ENCODE assay signal across 10 cellular contexts in the genomic region with DNA sequence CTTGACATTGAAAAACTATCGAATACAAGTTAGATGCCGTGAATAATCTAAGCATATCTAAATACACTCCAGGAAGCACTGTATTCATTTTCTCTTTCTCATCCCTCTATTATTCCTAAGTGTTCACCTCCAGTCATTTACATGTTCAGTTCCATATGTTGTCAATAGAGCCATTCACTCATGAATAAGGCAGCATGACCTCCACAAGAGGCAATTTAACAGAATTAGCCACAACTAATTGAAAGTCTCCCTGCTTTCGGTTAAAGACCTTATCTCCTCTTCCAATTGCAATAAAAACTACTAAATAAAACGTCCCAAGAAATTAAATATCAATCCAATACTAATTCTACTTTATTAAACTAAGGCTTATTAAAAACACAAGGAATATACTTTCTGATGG. TPM values are rescaled to one million over a fixed set of nuclear protein-coding genes. Genes with fewer than 3 reads are reported as not detected.
A peak's percentile ranks its signal among the peaks of the same experiment; 100 is the strongest.
DNase-seq lines count a peak whose midpoint lies in the region; ATAC-seq, FAIRE-seq and TF ChIP-seq lines count a peak whose summit lies in the region.
"Had no signal": no experiment of that assay in that cellular context is flagged by ENCODE, and none has a peak within 500 bp of the region (broad histone marks: within the 10 kb centered on the region; RNA-seq: fewer than 3 reads in every experiment).

No MANE protein-coding gene starts in this region.

- peaks cover 54% of the 10 kb centered on the region for H3K4me1 Mint-ChIP-seq in neural crest cell

- CTCF ChIA-PET in endothelial cell of umbilical vein (lab: Charles Lee), result interaction anchor here (1.0 to 2.3 kb wide), 6 partner anchors 18 to 474 kb away, joined by 3 to 18 read pairs (median 7); no protein-coding TSS in a partner anchor

- H3K4me3 ChIP-seq in endothelial cell of umbilical vein (replicated peaks in 1 of 3; ENCODE audit: insufficient read depth in 1 of 3, low read depth in 1 of 3, low read length in 3 of 3), result peak overlapping the region; percentile 89 to 99 (median 96)

- H3K9ac ChIP-seq in endothelial cell of umbilical vein (replicated peaks; ENCODE audit: extremely low read depth, insufficient read depth, low read length), result peak overlapping the region; percentile 79

- H3K36me3 Mint-ChIP-seq in neural crest cell (ENCODE audit: low read depth), result peaks cover 4% of the 10 kb centered on the region

- H3K79me2 ChIP-seq in endothelial cell of umbilical vein (ENCODE audit: control insufficient read depth, insufficient read depth, low read length), result peaks cover 68% of the 10 kb centered on the region

- no peak for ATAC-seq in GM21723 (IDR thresholded peaks at IDR 0.05; ENCODE audit: unreplicated experiment)
- ATAC-seq in HG03460 (IDR thresholded peaks at IDR 0.05; ENCODE audit: unreplicated experiment), result no peak

- dilution Hi-C loops in endothelial cell of umbilical vein (cut with MboI; ENCODE audit: extremely low pct_ligation_motif_present, low sequenced_read_pairs), result no loop called here

- no peaks in the 10 kb centered on the region for H3K9me3 Mint-ChIP-seq in neural crest cell

- BruUV-seq in endothelial cell of umbilical vein (replicated peaks; lab: Mats Ljungman, UMichigan), result no TSS peak

- DNase-seq in COLO829 (ENCODE audit: low spot score) (peak; percentile 23), NCI-H345 treated with DMSO at 0.1 percent for 48 hours (lab: John Stamatoyannopoulos, UW; ENCODE audit: unreplicated experiment) (peak; percentile 57), endothelial cell of umbilical vein (ENCODE audit: low read depth, low spot score) (peak; percentile 60), neural crest cell (ENCODE audit: low read depth, low spot score) (no peak), MV-4-11 (lab: John Stamatoyannopoulos, UW) (no peak), GM10266 (ENCODE audit: extremely low spot score) (no peak)
- DNase-seq: activated naive CD8-positive, alpha-beta T cell treated with anti-CD3 and anti-CD28 coated beads for 36 hours; DND-41 had no signal

- peak overlapping the region; percentile 91 for H3K27ac ChIP-seq in endothelial cell of umbilical vein (ENCODE audit: insufficient read depth, low read depth, low read length)

- H3K4me3 Mint-ChIP-seq in neural crest cell, result peak overlapping the region; percentile 87
- H3K4me3 Mint-ChIP-seq: activated naive CD8-positive, alpha-beta T cell treated with anti-CD3 and anti-CD28 coated beads for 36 hours had no signal

- POLR2A ChIA-PET in endothelial cell of umbilical vein (lab: Charles Lee), result interaction anchor here (0.7 kb wide), 1 partner anchor 43 kb away, joined by 3 read pairs; no protein-coding TSS in a partner anchor

- no peak for FAIRE-seq in endothelial cell of umbilical vein (lab: Jason Lieb, UNC)

- H3K9me1 ChIP-seq in endothelial cell of umbilical vein (replicated peaks; ENCODE audit: control insufficient read depth, extremely low read depth, insufficient read depth, low read length), result no peaks in the 10 kb centered on the region

- H3K36me3 ChIP-seq in endothelial cell of umbilical vein (ENCODE audit: control insufficient read depth in 2 of 2, extremely low read depth in 1 of 2, insufficient read depth in 2 of 2, low read length in 2 of 2), result peaks cover 2% of the 10 kb centered on the region in 2 experiments

- H3K9me3 ChIP-seq in endothelial cell of umbilical vein (replicated peaks; ENCODE audit: control insufficient read depth, insufficient read depth, low read length), result no peaks in the 10 kb centered on the region

- H3K27me3 Mint-ChIP-seq in neural crest cell (ENCODE audit: low read depth), result no peaks in the 10 kb centered on the region

- TF ChIP-seq CTCF in endothelial cell of umbilical vein (IDR thresholded peaks at IDR 0.05; ENCODE audit: extremely low read depth in 1 of 2, insufficient read depth in 1 of 2, low read depth in 1 of 2, low read length in 2 of 2) (no peak), neural crest cell (conservative IDR thresholded peaks at IDR 0.05) (no peak), GM10266 (IDR thresholded peaks at IDR 0.05; ENCODE audit: control insufficient read depth, insufficient read depth, low read depth, missing control alignments) (no peak)

- H3K4me1 ChIP-seq in endothelial cell of umbilical vein (ENCODE audit: control insufficient read depth, extremely low read depth, insufficient read depth, low read length), result peaks cover 48% of the 10 kb centered on the region

- no peak for TF ChIP-seq POLR2A in endothelial cell of umbilical vein (IDR thresholded peaks at IDR 0.05; ENCODE audit: low read depth, low read length)

- H3K27ac Mint-ChIP-seq in neural crest cell (ENCODE audit: unreplicated experiment), result no peak overlapping the region
- H3K27ac Mint-ChIP-seq: activated naive CD8-positive, alpha-beta T cell treated with anti-CD3 and anti-CD28 coated beads for 36 hours had no signal

- intact Hi-C loops in endothelial cell of umbilical vein (cut with micrococcal nuclease), result loop anchor here (2.0 kb wide), 1 partner anchor 22 kb away; no protein-coding TSS in a partner anchor

- no peak overlapping the region for H2AFZ ChIP-seq in endothelial cell of umbilical vein (ENCODE audit: low read depth, low read length)

- peak overlapping the region; percentile 100 for H3K4me2 ChIP-seq in endothelial cell of umbilical vein (ENCODE audit: insufficient read depth, low read length)

- H3K27me3 ChIP-seq in endothelial cell of umbilical vein (ENCODE audit: control insufficient read depth in 2 of 2, insufficient read depth in 2 of 2, low read length in 2 of 2), result no peaks in the 10 kb centered on the region

- no peaks in the 10 kb centered on the region for H4K20me1 ChIP-seq in endothelial cell of umbilical vein (replicated peaks; ENCODE audit: control insufficient read depth, extremely low read depth, insufficient read depth, low read length)

TF ChIP-seq in endothelial cell of umbilical vein, 7 proteins besides CTCF, POLR2A, EP300 and RAD21:
- no peak for TF ChIP-seq JUN (IDR thresholded peaks at IDR 0.05; ENCODE audit: borderline replicate concordance, insufficient read depth, insufficient read length, low read depth)
- no peak for TF ChIP-seq GATA2 (IDR thresholded peaks at IDR 0.05; ENCODE audit: insufficient read depth, insufficient read length, low read depth, low read length)
- TF ChIP-seq FOS (IDR thresholded peaks at IDR 0.05; ENCODE audit: borderline replicate concordance, insufficient read depth, low read length), result no peak
- TF ChIP-seq MAX (IDR thresholded peaks at IDR 0.05; ENCODE audit: insufficient read depth, insufficient read length), result no peak
- TF ChIP-seq MYC (IDR thresholded peaks at IDR 0.05; ENCODE audit: low read depth, low read length), result no peak
- no peak for TF ChIP-seq EZH2 (IDR thresholded peaks at IDR 0.05; ENCODE audit: borderline replicate concordance, low read depth, low read length, severe bottlenecking)

RNA-seq across cellular contexts. Expression of gene LRIG3, which starts 1.8 kb away (rescaled TPM):
- total RNA-seq in endothelial cell of umbilical vein (42.9 and 55.5 TPM in 2 replicates), neural crest cell (24.5 and 27.7 TPM in 2 replicates)
- 43.8 and 55.7 TPM in 2 replicates for polyA plus RNA-seq in endothelial cell of umbilical vein
- polyA plus RNA-seq in endothelial cell of umbilical vein (2011; cell fraction: cytosol; rRNA removed), result 29.9 and 35.4 TPM in 2 replicates
- polyA plus RNA-seq in endothelial cell of umbilical vein (2011; cell fraction: nucleus; rRNA removed), result 243 and 268 TPM in 2 replicates
- polyA plus RNA-seq in endothelial cell of umbilical vein (2012), result 32.9 and 36.9 TPM in 2 replicates
- polyA minus RNA-seq in endothelial cell of umbilical vein, result 151 and 163 TPM in 2 replicates
- 8.7 TPM for polyA minus RNA-seq in endothelial cell of umbilical vein (2011; cell fraction: cytosol; rRNA and poly(A)+ RNA removed)
- polyA minus RNA-seq in endothelial cell of umbilical vein (2011; cell fraction: nucleus; rRNA and poly(A)+ RNA removed), result 531 and 703 TPM in 2 replicates
- total RNA-seq: activated naive CD8-positive, alpha-beta T cell treated with anti-CD3 and anti-CD28 coated beads for 36 hours had no signal

Comparison
In these comparisons a context has a peak if more than half of its experiments do, and no peak if none do; other contexts are left out.
1. DNase-seq: peak in COLO829 (single experiment), NCI-H345 treated with DMSO at 0.1 percent for 48 hours (single experiment) and endothelial cell of umbilical vein (single experiment); none in neural crest cell (single experiment), MV-4-11 (single experiment) and GM10266 (single experiment).